In the genomic region with DNA sequence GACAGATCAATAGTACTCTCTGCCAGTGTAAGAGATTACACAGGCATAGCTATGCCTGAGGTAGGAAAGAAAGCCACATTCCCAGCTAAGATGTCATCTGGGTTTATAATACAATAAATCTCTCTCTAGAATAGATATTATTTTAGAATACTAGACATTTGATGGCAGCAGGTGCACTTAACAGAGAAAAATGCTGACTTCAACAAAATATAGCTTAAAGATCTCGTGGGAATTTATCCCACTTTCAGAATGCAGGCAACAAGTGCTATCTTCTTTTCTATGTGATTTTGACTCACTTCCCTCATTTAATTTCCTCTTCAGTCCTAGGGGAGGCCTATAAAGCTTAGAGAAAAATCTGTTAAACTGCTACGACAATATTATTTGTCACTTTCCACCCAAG, we compare ENCODE assay signal across 2 cellular contexts.
TF ChIP-seq lines count a peak whose summit lies in the region.

No MANE protein-coding gene starts in this region.

TF ChIP-seq in HEK293T, 16 proteins besides CTCF, POLR2A, EP300 and RAD21:
- TF ChIP-seq TARDBP (IDR thresholded peaks at IDR 0.05): no peak
- 0 out of 2 replicates have a peak, but pooled peaks have one; percentile 16 for TF ChIP-seq PKNOX1 (IDR thresholded peaks at IDR 0.05)
- TF ChIP-seq FOXA1 (IDR thresholded peaks at IDR 0.05): no peak

TF ChIP-seq in H1, 55 proteins besides CTCF, POLR2A, EP300 and RAD21:
- TF ChIP-seq MAFK (IDR thresholded peaks at IDR 0.05; ENCODE audit: low read depth, low read length): peak; percentile 14; the same call in 1 of the 2 replicates
- no peak for TF ChIP-seq HDAC2 (IDR thresholded peaks at IDR 0.05; ENCODE audit: borderline replicate concordance in 1 of 2, low read depth in 2 of 2, low read length in 2 of 2)
